ENCODE assay signal across 8 cellular contexts in genomic region chr10:122051609-122052385, GRCh38.
DNase-seq lines count a peak whose midpoint lies in the region; ATAC-seq and TF ChIP-seq lines count a peak whose summit lies in the region.

No MANE protein-coding gene starts in this region.

- H3K4me2 ChIP-seq in SK-N-SH = no peak overlapping the region

- H3F3A ChIP-seq in SK-N-SH (replicated peaks; ENCODE audit: insufficient read depth) = no peaks in the 10 kb centered on the region

- H2AFZ ChIP-seq in SK-N-SH (ENCODE audit: low read depth) = no peak overlapping the region

- POLR2A ChIA-PET in SK-N-SH (lab: Yijun Ruan, JAX) = no interaction called here

- ATAC-seq in gastroesophageal sphincter (peak; percentile 49), HG02610 (IDR thresholded peaks at IDR 0.05; ENCODE audit: unreplicated experiment) (no peak)

- no peaks in the 10 kb centered on the region for H3K27me3 ChIP-seq in H7 (ENCODE audit: control insufficient read depth, insufficient read depth, low read length)
- H3K27me3 ChIP-seq in SK-N-SH (ENCODE audit: insufficient read depth) = no peaks in the 10 kb centered on the region
- no peaks in the 10 kb centered on the region for H3K27me3 ChIP-seq in gastroesophageal sphincter
- H3K27me3 ChIP-seq in effector memory CD4-positive, alpha-beta T cell (replicated peaks; ENCODE audit: control insufficient read depth, insufficient read depth, low read length, poor library complexity, severe bottlenecking) = no peaks in the 10 kb centered on the region

- TF ChIP-seq CTCF in SK-N-SH (IDR thresholded peaks at IDR 0.05) (peak; percentile 67), gastroesophageal sphincter (IDR thresholded peaks at IDR 0.05) (peak; percentile 57 to 78 (median 74)), retinal pigment epithelial cell (conservative IDR thresholded peaks at IDR 0.05; ENCODE audit: low read depth, low read length) (peak; percentile 89)

- peak; percentile 23; the same call in 1 of the 2 replicates for TF ChIP-seq RAD21 in SK-N-SH (IDR thresholded peaks at IDR 0.05; ENCODE audit: low read length)

- no peak overlapping the region for H3K9ac ChIP-seq in SK-N-SH

- H3K79me2 ChIP-seq in SK-N-SH (ENCODE audit: insufficient read depth) = no peaks in the 10 kb centered on the region

- no peak for TF ChIP-seq POLR2A in gastroesophageal sphincter (IDR thresholded peaks at IDR 0.05)

- CTCF ChIA-PET in SK-N-SH (lab: Yijun Ruan, JAX) = interaction anchor here (0.7 to 2.0 kb wide), 9 partner anchors 10 to 151 kb away, joined by 3 to 6 read pairs (median 3); partner anchors contain the start of gene NSMCE4A

- no peak overlapping the region for H3K4me3 ChIP-seq in H7 (ENCODE audit: insufficient read depth, low read depth, low read length)
- no peak overlapping the region for H3K4me3 ChIP-seq in SK-N-SH (ENCODE audit: low read depth in 2 of 2, low read length in 1 of 2)
- H3K4me3 ChIP-seq in gastroesophageal sphincter = no peak overlapping the region
- H3K4me3 ChIP-seq in retinal pigment epithelial cell (ENCODE audit: low read length) = no peak overlapping the region
- no peak overlapping the region for H3K4me3 ChIP-seq in effector memory CD4-positive, alpha-beta T cell (ENCODE audit: insufficient read depth, low read depth, low read length, poor library complexity, severe bottlenecking)

- H3K9me3 ChIP-seq in SK-N-SH (no peaks in the 10 kb centered on the region), gastroesophageal sphincter (no peaks in the 10 kb centered on the region)
- no peaks in the 10 kb centered on the region for H3K9me3 ChIP-seq in effector memory CD4-positive, alpha-beta T cell (ENCODE audit: control insufficient read depth, low read length)

- DNase-seq in H7 (peak; percentile 79), SK-N-SH (no peak), retinal pigment epithelial cell (ENCODE audit: low read depth) (peak; percentile 43), NOMO-1 (lab: John Stamatoyannopoulos, UW; ENCODE audit: unreplicated experiment in 2 of 2) (no peak)
- no peak for DNase-seq in effector memory CD4-positive, alpha-beta T cell
- DNase-seq in stimulated activated CD8-positive, alpha-beta memory T cell treated with anti-CD3 and anti-CD28 coated beads, Interleukin-4, amount 100 ng/mL, for 48 hours = no peak

- H3K4me1 ChIP-seq in SK-N-SH (ENCODE audit: control insufficient read depth in 1 of 2, insufficient read depth in 2 of 2, low read depth in 1 of 2, low read length in 1 of 2) (no peaks in the 10 kb centered on the region), gastroesophageal sphincter (peaks cover 0 to 40% (median 6%) of the 10 kb centered on the region in 3 donors)
- H3K4me1 ChIP-seq in effector memory CD4-positive, alpha-beta T cell (ENCODE audit: control insufficient read depth, insufficient read depth, low read length, poor library complexity, severe bottlenecking) = no peaks in the 10 kb centered on the region

- TF ChIP-seq EP300 in SK-N-SH (IDR thresholded peaks at IDR 0.05; ENCODE audit: borderline replicate concordance in 1 of 2, low read depth in 1 of 2, low read length in 1 of 2) = no peak
- no peak for TF ChIP-seq EP300 in gastroesophageal sphincter (IDR thresholded peaks at IDR 0.05)

- no peaks in the 10 kb centered on the region for H3K36me3 ChIP-seq in H7 (replicated peaks; ENCODE audit: control insufficient read depth, insufficient read depth, low read length)
- no peaks in the 10 kb centered on the region for H3K36me3 ChIP-seq in SK-N-SH (replicated peaks in 1 of 2; ENCODE audit: control insufficient read depth in 1 of 2, insufficient read depth in 2 of 2, low read length in 1 of 2)
- peaks cover 0 to 4% of the 10 kb centered on the region in 2 donors for H3K36me3 ChIP-seq in gastroesophageal sphincter
- H3K36me3 ChIP-seq in effector memory CD4-positive, alpha-beta T cell (ENCODE audit: control insufficient read depth, insufficient read depth, low read length) = no peaks in the 10 kb centered on the region

- H3K27ac ChIP-seq in SK-N-SH (ENCODE audit: low read depth in 2 of 2, low read length in 1 of 2) (no peak overlapping the region), gastroesophageal sphincter (peak overlapping the region in 3 of 4 donors; percentile 75 to 86 (median 83))
- H3K27ac ChIP-seq in effector memory CD4-positive, alpha-beta T cell (ENCODE audit: insufficient read depth, low read length, poor library complexity, severe bottlenecking) = no peak overlapping the region

- WGBS in SK-N-SH (ENCODE audit: low lambda C conversion rate) = 65% methylated on average over 2 of the region's 2 CpGs
- WGBS in gastroesophageal sphincter (ENCODE audit: low coverage in 1 of 2), 2 donors = 44 to 55% methylated on average over 2 of the region's 2 CpGs

- H3K9me2 ChIP-seq in SK-N-SH = no peaks in the 10 kb centered on the region

- H4K20me1 ChIP-seq in SK-N-SH (ENCODE audit: insufficient read depth) = no peaks in the 10 kb centered on the region

TF ChIP-seq in SK-N-SH, 30 proteins besides CTCF, POLR2A, EP300 and RAD21:
- TF ChIP-seq NFIC (IDR thresholded peaks at IDR 0.05; ENCODE audit: borderline replicate concordance) = no peak
- 0 out of 2 replicates have a peak, but pooled peaks have one; percentile 11 for TF ChIP-seq SMC3 (IDR thresholded peaks at IDR 0.05; ENCODE audit: low read depth, low read length)
- no peak for TF ChIP-seq TAF1 (IDR thresholded peaks at IDR 0.05; ENCODE audit: borderline replicate concordance, low read depth, low read length)
- TF ChIP-seq FOXM1 (IDR thresholded peaks at IDR 0.05; ENCODE audit: low read depth) = no peak
- peak; percentile 87; the same call in 1 of the 2 replicates for TF ChIP-seq TEAD4 (IDR thresholded peaks at IDR 0.05; ENCODE audit: borderline replicate concordance, insufficient read depth)

Comparison
In these comparisons a context has a peak if more than half of its experiments do, and no peak if none do; other contexts are left out.
1. DNase-seq: peak in H7 (single experiment) and retinal pigment epithelial cell (single experiment); none in SK-N-SH (single experiment), effector memory CD4-positive, alpha-beta T cell (0 of 3), stimulated activated CD8-positive, alpha-beta memory T cell treated with anti-CD3 and anti-CD28 coated beads, Interleukin-4, amount 100 ng/mL, for 48 hours (single experiment) and NOMO-1 (0 of 2).
2. H3K27ac ChIP-seq: peak in gastroesophageal sphincter (3 of 4); none in SK-N-SH (0 of 2) and effector memory CD4-positive, alpha-beta T cell (single experiment).
3. Peak in every context shown above with its lines, with median percentiles within 50 percentile points of each other: CTCF ChIP-seq.